Comparison of ENCODE assay signal across 10 cellular contexts in the genomic region with DNA sequence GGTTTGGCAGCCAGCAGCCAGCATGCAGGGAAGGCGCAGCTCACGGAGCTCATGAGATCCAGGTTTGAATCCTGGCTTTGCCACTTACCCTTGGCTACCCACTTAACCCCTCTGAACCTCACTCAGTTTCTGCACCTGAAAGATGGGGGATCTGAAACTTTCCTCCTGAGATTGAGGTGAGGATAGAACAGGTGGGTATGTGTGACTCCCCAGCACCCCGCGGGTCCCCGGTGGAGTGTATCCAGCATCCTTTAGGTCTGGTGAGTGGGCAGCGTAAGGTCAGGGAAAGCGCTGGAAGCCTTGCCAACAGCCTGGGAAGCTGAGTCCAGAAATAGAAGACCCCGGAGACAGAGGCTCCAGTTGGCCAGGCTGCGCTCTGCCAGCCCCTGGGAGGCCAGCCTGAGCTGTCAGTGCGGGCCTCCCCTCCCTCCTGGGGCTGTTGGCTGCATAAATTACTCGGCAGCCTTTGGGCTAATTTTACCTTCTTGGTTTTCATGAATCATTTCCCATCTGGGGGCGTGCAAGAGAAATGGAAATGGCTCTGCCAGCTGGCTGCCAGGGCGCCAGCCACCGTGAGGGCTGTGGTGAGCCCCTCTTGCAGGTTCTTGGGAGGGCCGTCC. TPM values are rescaled to one million over a fixed set of nuclear protein-coding genes. Genes with fewer than 3 reads are reported as not detected.
DNase-seq lines count a peak whose midpoint lies in the region; ATAC-seq and TF ChIP-seq lines count a peak whose summit lies in the region.
"Had no signal": no experiment of that assay in that cellular context is flagged by ENCODE, and none has a peak within 500 bp of the region (broad histone marks: within the 10 kb centered on the region; RNA-seq: fewer than 3 reads in every experiment).

No MANE protein-coding gene starts in this region.

- dilution Hi-C loops in mammary epithelial cell (cut with HindIII; ENCODE audit: low sequenced_read_pairs) = loop anchor here (5.0 kb wide), 1 partner anchor 38 kb away; no protein-coding TSS in a partner anchor

- no peaks in the 10 kb centered on the region for H4K20me1 ChIP-seq in mammary epithelial cell (ENCODE audit: insufficient read depth, low read length)

- H3K27me3 ChIP-seq in mammary epithelial cell (ENCODE audit: insufficient read depth, low read length) (no peaks in the 10 kb centered on the region), aorta (ENCODE audit: control insufficient read depth in 1 of 2, insufficient read depth in 2 of 2, low read length in 1 of 2) (no peaks in the 10 kb centered on the region), lower lobe of right lung (ENCODE audit: low read depth) (no peaks in the 10 kb centered on the region)
- H3K27me3 ChIP-seq: upper lobe of left lung had no signal

- BruUV-seq in MCF 10A (replicated peaks; lab: Mats Ljungman, UMichigan) (no TSS peak), mammary epithelial cell (replicated peaks; lab: Mats Ljungman, UMichigan) (no TSS peak)

- H3K9me3 ChIP-seq in mammary epithelial cell (replicated peaks; ENCODE audit: insufficient read depth, low read length) (no peaks in the 10 kb centered on the region), aorta (ENCODE audit: control insufficient read depth, low read length) (no peaks in the 10 kb centered on the region), lower lobe of right lung (no peaks in the 10 kb centered on the region)
- H3K9me3 ChIP-seq: upper lobe of left lung had no signal

- no peaks in the 10 kb centered on the region for H3K4me1 Mint-ChIP-seq in MCF 10A (ENCODE audit: insufficient read depth, unreplicated experiment)
- H3K4me1 Mint-ChIP-seq in activated T-helper 17 cell treated with anti-CD3 and anti-CD28 coated beads, Interleukin-2, amount 50 U/mL, for 72 hours = no peaks in the 10 kb centered on the region
- H3K4me1 Mint-ChIP-seq: activated CD4-positive, alpha-beta T cell treated with anti-CD3 and anti-CD28 coated beads, Interleukin-2, amount 10 ng/mL, durations not matched to agents 24 days and 14 days had no signal

- H2AFZ ChIP-seq in mammary epithelial cell (ENCODE audit: low read depth, low read length) = no peak overlapping the region

- in situ Hi-C loops in mammary epithelial cell (cut with MboI; ENCODE audit: low sequenced_read_pairs in 2 of 2) = no loop called here

- H3K4me3 ChIP-seq in mammary epithelial cell (replicated peaks in 1 of 3; ENCODE audit: insufficient read depth in 1 of 3, low read depth in 2 of 3, low read length in 3 of 3) (no peak overlapping the region), aorta (ENCODE audit: low read length in 2 of 2) (no peak overlapping the region), lower lobe of right lung (no peak overlapping the region)
- H3K4me3 ChIP-seq: upper lobe of left lung had no signal

- no peak for TF ChIP-seq CTCF in MCF 10A (IDR thresholded peaks at IDR 0.05; ENCODE audit: unreplicated experiment)
- no peak for TF ChIP-seq CTCF in mammary epithelial cell (conservative IDR thresholded peaks at IDR 0.05 in 1 of 2, IDR thresholded peaks at IDR 0.05 in 1 of 2; ENCODE audit: extremely low read depth in 1 of 2, insufficient read depth in 1 of 2, low read depth in 1 of 2, low read length in 2 of 2)
- TF ChIP-seq CTCF in lower lobe of right lung (IDR thresholded peaks at IDR 0.05) = no peak

- H3K27me3 Mint-ChIP-seq in MCF 10A (ENCODE audit: insufficient read depth, unreplicated experiment) = no peaks in the 10 kb centered on the region
- H3K27me3 Mint-ChIP-seq in activated T-helper 17 cell treated with anti-CD3 and anti-CD28 coated beads, Interleukin-2, amount 50 U/mL, for 72 hours = no peaks in the 10 kb centered on the region
- H3K27me3 Mint-ChIP-seq: activated CD4-positive, alpha-beta T cell treated with anti-CD3 and anti-CD28 coated beads, Interleukin-2, amount 10 ng/mL, durations not matched to agents 24 days and 14 days had no signal

- no peaks in the 10 kb centered on the region for H3K79me2 ChIP-seq in mammary epithelial cell (ENCODE audit: insufficient read depth, low read length)

- CTCF ChIA-PET in MCF 10A (lab: Yijun Ruan, JAX) (interaction anchor here (0.6 to 1.1 kb wide), 3 partner anchors 9 to 130 kb away, joined by 3 to 4 read pairs (median 3); no protein-coding TSS in a partner anchor), mammary epithelial cell (lab: Charles Lee; ENCODE audit: low non-redundant PET) (interaction anchor here (0.6 kb wide), 1 partner anchor 219 kb away, joined by 4 read pairs; no protein-coding TSS in a partner anchor)

- no peak overlapping the region for H3K27ac ChIP-seq in mammary epithelial cell (ENCODE audit: insufficient read depth, low read depth, low read length)
- H3K27ac ChIP-seq in aorta (ENCODE audit: low read depth in 1 of 2, low read length in 2 of 2) = peak overlapping the region in 1 of 2 donors; percentile 58
- H3K27ac ChIP-seq in lower lobe of right lung = no peak overlapping the region
- H3K27ac ChIP-seq: upper lobe of left lung had no signal

- 43% methylated on average over 7 of the region's 15 CpGs for WGBS in mammary epithelial cell (ENCODE audit: low coverage, missing lambda C conversion rate)
- 12 to 13% methylated on average over 15 of the region's 15 CpGs for WGBS in aorta, 2 donors

- no peak overlapping the region for H3K4me3 Mint-ChIP-seq in MCF 10A (ENCODE audit: unreplicated experiment)
- no peak overlapping the region for H3K4me3 Mint-ChIP-seq in activated T-helper 17 cell treated with anti-CD3 and anti-CD28 coated beads, Interleukin-2, amount 50 U/mL, for 72 hours
- H3K4me3 Mint-ChIP-seq: activated CD4-positive, alpha-beta T cell treated with anti-CD3 and anti-CD28 coated beads, Interleukin-2, amount 10 ng/mL, durations not matched to agents 24 days and 14 days had no signal

- H3K36me3 Mint-ChIP-seq in MCF 10A (ENCODE audit: insufficient read depth, unreplicated experiment) = no peaks in the 10 kb centered on the region
- H3K36me3 Mint-ChIP-seq in activated T-helper 17 cell treated with anti-CD3 and anti-CD28 coated beads, Interleukin-2, amount 50 U/mL, for 72 hours (ENCODE audit: low read depth) = no peaks in the 10 kb centered on the region

- H3K27ac Mint-ChIP-seq in MCF 10A (ENCODE audit: low read depth, unreplicated experiment) = no peak overlapping the region
- H3K27ac Mint-ChIP-seq in activated T-helper 17 cell treated with anti-CD3 and anti-CD28 coated beads, Interleukin-2, amount 50 U/mL, for 72 hours = no peak overlapping the region
- H3K27ac Mint-ChIP-seq: activated CD4-positive, alpha-beta T cell treated with anti-CD3 and anti-CD28 coated beads, Interleukin-2, amount 10 ng/mL, durations not matched to agents 24 days and 14 days had no signal

- POLR2A ChIA-PET in MCF 10A (lab: Yijun Ruan, JAX) = interaction anchor here (0.8 to 1.1 kb wide), 2 partner anchors 10 to 14 kb away, joined by 3 to 4 read pairs; no protein-coding TSS in a partner anchor

- H3K36me3 ChIP-seq in mammary epithelial cell (ENCODE audit: insufficient read depth, low read length) (no peaks in the 10 kb centered on the region), aorta (ENCODE audit: control insufficient read depth in 1 of 2, insufficient read depth in 2 of 2, low read length in 1 of 2) (no peaks in the 10 kb centered on the region), lower lobe of right lung (no peaks in the 10 kb centered on the region)
- H3K36me3 ChIP-seq: upper lobe of left lung had no signal

- H3K9me3 Mint-ChIP-seq in MCF 10A (ENCODE audit: unreplicated experiment) = no peaks in the 10 kb centered on the region
- H3K9me3 Mint-ChIP-seq in activated T-helper 17 cell treated with anti-CD3 and anti-CD28 coated beads, Interleukin-2, amount 50 U/mL, for 72 hours = no peaks in the 10 kb centered on the region
- H3K9me3 Mint-ChIP-seq: activated CD4-positive, alpha-beta T cell treated with anti-CD3 and anti-CD28 coated beads, Interleukin-2, amount 10 ng/mL, durations not matched to agents 24 days and 14 days had no signal

- DNase-seq in MCF 10A (ENCODE audit: unreplicated experiment) (peak; percentile 17), mammary epithelial cell (no peak), hepatic stellate cell (ENCODE audit: low spot score) (peak; percentile 44), aorta (peak; percentile 69 to 84), lower lobe of right lung (no peak), SKM-1 treated with dmso at 0.1 percent for 144 hours (lab: John Stamatoyannopoulos, UW; ENCODE audit: unreplicated experiment) (no peak)
- DNase-seq: activated CD4-positive, alpha-beta T cell treated with anti-CD3 and anti-CD28 coated beads, Interleukin-2, amount 10 ng/mL, durations not matched to agents 24 days and 14 days had no signal

- H3K4me2 ChIP-seq in mammary epithelial cell (ENCODE audit: insufficient read depth, low read depth, low read length) = no peak overlapping the region

- peak; percentile 75 for ATAC-seq in activated T-helper 17 cell treated with anti-CD3 and anti-CD28 coated beads, Interleukin-2, amount 50 U/mL, for 72 hours (replicated peaks)
- peak; percentile 50 for ATAC-seq in aorta (ENCODE audit: low FRiP score)
- ATAC-seq in HG03457 (IDR thresholded peaks at IDR 0.05; ENCODE audit: unreplicated experiment) = no peak
- ATAC-seq in lower lobe of right lung = no peak

- H3K4me1 ChIP-seq in mammary epithelial cell (ENCODE audit: insufficient read depth, low read length) (peaks cover 3% of the 10 kb centered on the region), aorta (ENCODE audit: control insufficient read depth in 1 of 2, insufficient read depth in 2 of 2, low read length in 2 of 2) (peaks cover 3 to 14% of the 10 kb centered on the region in 2 donors), lower lobe of right lung (peaks cover 19% of the 10 kb centered on the region)

- H3K9ac ChIP-seq in mammary epithelial cell (ENCODE audit: insufficient read depth, low read length) = no peak overlapping the region

- intact Hi-C loops in MCF 10A (cut with micrococcal nuclease) = no loop called here
- intact Hi-C loops in mammary epithelial cell (cut with micrococcal nuclease) = no loop called here
- intact Hi-C loops in aorta (cut with DNase I) = no loop called here
- intact Hi-C loops in lower lobe of right lung (cut with DNase I) = no loop called here

RNA-seq across cellular contexts. Expression of a gene that starts 17.6 kb away (rescaled TPM):
- 4.0 and 4.9 TPM in 2 replicates for total RNA-seq in MCF 10A (2022)
- 1 to 10 TPM; 3.3 to 3.4 TPM for total RNA-seq in mammary epithelial cell
- polyA plus RNA-seq in mammary epithelial cell = 1.7 TPM
- 4.2 TPM for polyA minus RNA-seq in mammary epithelial cell
- total RNA-seq in activated T-helper 17 cell treated with anti-CD3 and anti-CD28 coated beads, Interleukin-2, amount 50 U/mL, for 72 hours = 1 to 10 TPM in 1 of 2 donors, under 1 TPM in 1; 0.40 to 2.0 TPM
- 10 to 100 TPM; 23.6 to 29.6 TPM for total RNA-seq in aorta
- polyA plus RNA-seq in aorta = 10 to 100 TPM in 1 of 2 donors, 1 to 10 TPM in 1; 6.1 to 12.3 TPM
- total RNA-seq in lower lobe of right lung = 15.1 TPM

Comparison
In these comparisons a context has a peak if more than half of its experiments do, and no peak if none do; other contexts are left out.
1. DNase-seq: peak in MCF 10A (single experiment), hepatic stellate cell (single experiment) and aorta (2 of 2); none in mammary epithelial cell (single experiment), lower lobe of right lung (single experiment) and SKM-1 treated with dmso at 0.1 percent for 144 hours (single experiment).
2. ATAC-seq: peak in activated T-helper 17 cell treated with anti-CD3 and anti-CD28 coated beads, Interleukin-2, amount 50 U/mL, for 72 hours (single experiment) and aorta (single experiment); none in HG03457 (single experiment) and lower lobe of right lung (0 of 2).